In the genomic region with DNA sequence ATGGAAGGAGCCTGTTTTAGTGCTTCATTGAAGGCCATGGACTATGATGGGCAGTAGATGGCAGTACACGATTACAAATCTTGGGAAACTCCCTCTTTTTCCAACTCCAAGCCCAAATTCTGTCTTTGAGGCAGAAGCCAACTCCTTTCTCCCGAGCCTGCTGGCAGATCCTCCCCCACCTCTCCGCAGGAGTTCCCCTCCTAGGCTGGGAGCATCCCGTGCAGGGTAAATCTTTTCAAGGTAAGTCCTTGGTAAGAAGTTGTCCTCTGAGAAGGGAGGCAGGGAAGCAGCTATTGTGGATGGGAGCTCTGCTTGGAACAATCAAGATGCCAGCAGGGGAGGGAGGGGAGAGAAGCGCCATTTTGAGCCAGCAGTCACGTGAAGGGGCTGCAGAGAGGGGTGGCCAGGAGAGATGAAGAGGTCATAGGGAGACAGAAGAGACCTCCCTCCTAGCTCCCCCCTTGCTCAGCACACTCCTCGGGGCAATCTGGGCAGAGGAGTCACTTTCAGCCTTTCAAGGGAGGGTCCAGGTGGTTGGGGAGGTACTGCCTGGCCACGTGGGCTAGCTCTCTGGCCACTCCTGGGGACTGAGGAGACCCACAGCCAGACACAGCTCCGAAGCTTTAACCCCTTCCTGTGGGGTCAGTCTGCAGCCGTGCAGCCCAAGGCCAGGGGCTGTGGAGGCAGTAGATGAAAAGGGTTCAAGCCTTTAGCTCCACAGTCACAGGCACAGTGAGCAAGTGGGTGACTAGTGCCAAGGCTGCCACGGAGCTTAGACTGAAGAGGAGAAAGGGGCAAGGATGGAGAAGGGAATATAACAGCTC, we compare ENCODE assay signal across 1 cellular context.
TF ChIP-seq lines count a peak whose summit lies in the region.

No MANE protein-coding gene starts in this region.

TF ChIP-seq in A549, 52 proteins besides CTCF, POLR2A, EP300 and RAD21 (continued from another document):
- TF ChIP-seq, protein P1, sequence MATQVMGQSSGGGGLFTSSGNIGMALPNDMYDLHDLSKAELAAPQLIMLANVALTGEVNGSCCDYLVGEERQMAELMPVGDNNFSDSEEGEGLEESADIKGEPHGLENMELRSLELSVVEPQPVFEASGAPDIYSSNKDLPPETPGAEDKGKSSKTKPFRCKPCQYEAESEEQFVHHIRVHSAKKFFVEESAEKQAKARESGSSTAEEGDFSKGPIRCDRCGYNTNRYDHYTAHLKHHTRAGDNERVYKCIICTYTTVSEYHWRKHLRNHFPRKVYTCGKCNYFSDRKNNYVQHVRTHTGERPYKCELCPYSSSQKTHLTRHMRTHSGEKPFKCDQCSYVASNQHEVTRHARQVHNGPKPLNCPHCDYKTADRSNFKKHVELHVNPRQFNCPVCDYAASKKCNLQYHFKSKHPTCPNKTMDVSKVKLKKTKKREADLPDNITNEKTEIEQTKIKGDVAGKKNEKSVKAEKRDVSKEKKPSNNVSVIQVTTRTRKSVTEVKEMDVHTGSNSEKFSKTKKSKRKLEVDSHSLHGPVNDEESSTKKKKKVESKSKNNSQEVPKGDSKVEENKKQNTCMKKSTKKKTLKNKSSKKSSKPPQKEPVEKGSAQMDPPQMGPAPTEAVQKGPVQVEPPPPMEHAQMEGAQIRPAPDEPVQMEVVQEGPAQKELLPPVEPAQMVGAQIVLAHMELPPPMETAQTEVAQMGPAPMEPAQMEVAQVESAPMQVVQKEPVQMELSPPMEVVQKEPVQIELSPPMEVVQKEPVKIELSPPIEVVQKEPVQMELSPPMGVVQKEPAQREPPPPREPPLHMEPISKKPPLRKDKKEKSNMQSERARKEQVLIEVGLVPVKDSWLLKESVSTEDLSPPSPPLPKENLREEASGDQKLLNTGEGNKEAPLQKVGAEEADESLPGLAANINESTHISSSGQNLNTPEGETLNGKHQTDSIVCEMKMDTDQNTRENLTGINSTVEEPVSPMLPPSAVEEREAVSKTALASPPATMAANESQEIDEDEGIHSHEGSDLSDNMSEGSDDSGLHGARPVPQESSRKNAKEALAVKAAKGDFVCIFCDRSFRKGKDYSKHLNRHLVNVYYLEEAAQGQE (IDR thresholded peaks at IDR 0.05), result no peak
- TF ChIP-seq ZFP36 (IDR thresholded peaks at IDR 0.05; ENCODE audit: borderline replicate concordance, partially characterized antibody) (no peak), TFCP2L1 (CRISPR knock-in tag; IDR thresholded peaks at IDR 0.05) (no peak), CHD2 (IDR thresholded peaks at IDR 0.05; ENCODE audit: low read length, partially characterized antibody) (no peak), RFX5 (IDR thresholded peaks at IDR 0.05) (no peak), HOXB13 (CRISPR knock-in tag; IDR thresholded peaks at IDR 0.05; ENCODE audit: low read depth) (no peak), KDM1A (IDR thresholded peaks at IDR 0.05; ENCODE audit: low read depth) (no peak), FOXS1 (CRISPR knock-in tag; IDR thresholded peaks at IDR 0.05) (no peak), JUN (IDR thresholded peaks at IDR 0.05) (peak in 1 of 2 experiments; percentile 29; a peak in 1 of 5 replicates), BHLHE40 (IDR thresholded peaks at IDR 0.05; ENCODE audit: low read depth, low read length) (no peak)
- TF ChIP-seq, protein P2, sequence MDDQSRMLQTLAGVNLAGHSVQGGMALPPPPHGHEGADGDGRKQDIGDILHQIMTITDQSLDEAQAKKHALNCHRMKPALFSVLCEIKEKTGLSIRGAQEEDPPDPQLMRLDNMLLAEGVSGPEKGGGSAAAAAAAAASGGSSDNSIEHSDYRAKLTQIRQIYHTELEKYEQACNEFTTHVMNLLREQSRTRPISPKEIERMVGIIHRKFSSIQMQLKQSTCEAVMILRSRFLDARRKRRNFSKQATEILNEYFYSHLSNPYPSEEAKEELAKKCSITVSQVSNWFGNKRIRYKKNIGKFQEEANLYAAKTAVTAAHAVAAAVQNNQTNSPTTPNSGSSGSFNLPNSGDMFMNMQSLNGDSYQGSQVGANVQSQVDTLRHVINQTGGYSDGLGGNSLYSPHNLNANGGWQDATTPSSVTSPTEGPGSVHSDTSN (IDR thresholded peaks at IDR 0.05), result no peak
TF ChIP-seq in A549: peak in this region for 6.
